1 cellular context compared by ENCODE assay signal in the genomic region with DNA sequence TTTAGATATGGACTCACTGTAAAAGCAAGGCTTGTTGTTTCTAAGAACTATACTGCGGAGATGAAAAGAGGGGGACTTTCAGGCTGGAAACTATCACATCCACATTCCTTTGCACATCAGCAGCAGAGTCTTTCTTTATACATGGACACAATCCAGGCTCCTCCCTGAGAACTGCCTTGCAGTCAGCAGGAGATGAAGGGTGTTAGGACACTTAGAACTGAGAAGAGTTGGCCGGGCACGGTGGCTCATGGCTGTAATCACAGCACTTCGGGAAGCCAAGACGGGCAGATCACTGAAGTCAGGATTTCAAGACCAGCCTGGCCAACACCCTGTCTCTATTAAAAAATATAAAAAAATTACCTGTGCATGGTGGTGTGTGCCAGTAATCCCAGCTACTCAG.
TF ChIP-seq lines count a peak whose summit lies in the region.

No MANE protein-coding gene starts in this region.

TF ChIP-seq in IMR-90, 13 proteins besides CTCF, POLR2A, EP300 and RAD21 (continued from another document):
- TF ChIP-seq, protein P1, sequence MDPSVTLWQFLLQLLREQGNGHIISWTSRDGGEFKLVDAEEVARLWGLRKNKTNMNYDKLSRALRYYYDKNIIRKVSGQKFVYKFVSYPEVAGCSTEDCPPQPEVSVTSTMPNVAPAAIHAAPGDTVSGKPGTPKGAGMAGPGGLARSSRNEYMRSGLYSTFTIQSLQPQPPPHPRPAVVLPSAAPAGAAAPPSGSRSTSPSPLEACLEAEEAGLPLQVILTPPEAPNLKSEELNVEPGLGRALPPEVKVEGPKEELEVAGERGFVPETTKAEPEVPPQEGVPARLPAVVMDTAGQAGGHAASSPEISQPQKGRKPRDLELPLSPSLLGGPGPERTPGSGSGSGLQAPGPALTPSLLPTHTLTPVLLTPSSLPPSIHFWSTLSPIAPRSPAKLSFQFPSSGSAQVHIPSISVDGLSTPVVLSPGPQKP (IDR thresholded peaks at IDR 0.05; ENCODE audit: borderline replicate concordance, low read depth, low read length) = no peak
